ENCODE assay signal across 15 cellular contexts in genomic region chr2:156065912-156066311, GRCh38.
DNase-seq lines count a peak whose midpoint lies in the region; ATAC-seq and TF ChIP-seq lines count a peak whose summit lies in the region.
"Had no signal": no experiment of that assay in that cellular context is flagged by ENCODE, and none has a peak within 500 bp of the region (broad histone marks: within the 10 kb centered on the region; RNA-seq: fewer than 3 reads in every experiment).

No MANE protein-coding gene starts in this region.

- intact Hi-C loops in esophagus squamous epithelium (cut with DNase I) = no loop called here

- TF ChIP-seq CTCF in AG10803 (conservative IDR thresholded peaks at IDR 0.05; ENCODE audit: low read length) (peak; percentile 10; the same call in 1 of the 2 replicates), GM10266 (IDR thresholded peaks at IDR 0.05; ENCODE audit: control insufficient read depth, insufficient read depth, low read depth, missing control alignments) (peak; percentile 30), esophagus squamous epithelium (IDR thresholded peaks at IDR 0.05) (peak in 5 of 6 experiments; percentile 18 to 66 (median 23))

- no peaks in the 10 kb centered on the region for H3K9me3 ChIP-seq in esophagus squamous epithelium
- H3K9me3 ChIP-seq: prostate gland, SJSA1 had no signal

- no peak for ATAC-seq in HG03469 (IDR thresholded peaks at IDR 0.05; ENCODE audit: unreplicated experiment)
- ATAC-seq in HG02870 (IDR thresholded peaks at IDR 0.05; ENCODE audit: unreplicated experiment) = no peak
- ATAC-seq: activated T-helper 17 cell treated with anti-CD3 and anti-CD28 coated beads, Interleukin-2, amount 50 U/mL, for 72 hours had no signal

- no peaks in the 10 kb centered on the region for H3K36me3 ChIP-seq in esophagus squamous epithelium
- H3K36me3 ChIP-seq: prostate gland, SJSA1 had no signal

- 69 to 77% methylated on average over 4 of the region's 4 CpGs for WGBS in esophagus squamous epithelium, 2 donors

- H3K27ac ChIP-seq in esophagus squamous epithelium = no peak overlapping the region
- H3K27ac ChIP-seq: SJSA1 had no signal

- no peaks in the 10 kb centered on the region for H3K27me3 ChIP-seq in esophagus squamous epithelium
- H3K27me3 ChIP-seq: SJSA1 had no signal

- TF ChIP-seq POLR2A in esophagus squamous epithelium (IDR thresholded peaks at IDR 0.05) = no peak

- H3K4me3 ChIP-seq in AG10803 (ENCODE audit: low read length) (no peak overlapping the region), esophagus squamous epithelium (no peak overlapping the region)
- H3K4me3 ChIP-seq: prostate gland, SJSA1 had no signal

- peaks cover 0 to 20% (median 0%) of the 10 kb centered on the region in 3 donors for H3K4me1 ChIP-seq in esophagus squamous epithelium
- H3K4me1 ChIP-seq: prostate gland, SJSA1 had no signal

- no peak for DNase-seq in AG10803 (ENCODE audit: low read depth)
- no peak for DNase-seq in GM10266 (ENCODE audit: extremely low spot score)
- DNase-seq in NCI-H748 treated with DMSO at 0.1 percent for 48 hours (lab: John Stamatoyannopoulos, UW) = peak; percentile 3
- no peak for DNase-seq in esophagus squamous epithelium (lab: John Stamatoyannopoulos, UW)
- DNase-seq in NCI-H1092 treated with DMSO at 0.1 percent for 48 hours (lab: John Stamatoyannopoulos, UW) = no peak
- DNase-seq in activated T-cell treated with anti-CD3 and anti-CD28 coated beads, Interleukin-2, amount 50 U/mL, for 48 hours = no peak
- DNase-seq: COR-L47; midbrain; NCI-H2171; stimulated activated CD4-positive, alpha-beta T cell treated with anti-CD3 and anti-CD28 coated beads, Interleukin-4, amount 100 ng/mL, for 1 hour had no signal
